Comparison of ENCODE assay signal across 11 cellular contexts in genomic region chr7:129444776-129445175, GRCh38. TPM values are rescaled to one million over a fixed set of nuclear protein-coding genes. Genes with fewer than 3 reads are reported as not detected.
"Had no signal": no experiment of that assay in that cellular context is flagged by ENCODE, and none has a peak within 500 bp of the region (broad histone marks: within the 10 kb centered on the region; RNA-seq: fewer than 3 reads in every experiment).

No MANE protein-coding gene starts in this region.

RNA-seq across cellular contexts. Expression of gene STRIP2, which starts 10.5 kb away (rescaled TPM):
- polyA plus RNA-seq: naive thymus-derived CD4-positive, alpha-beta T cell had no signal

RNA-seq across cellular contexts. Expression of gene SMKR1, which starts 57.6 kb away (rescaled TPM):
- total RNA-seq: hepatocyte, kidney epithelial cell, left cardiac atrium, left colon, left lobe of liver, left ventricle myocardium inferior, left ventricle myocardium superior, liver, mesenteric fat pad, mucosa of descending colon had no signal
- polyA plus RNA-seq: liver had no signal
